ENCODE assay signal across 1 cellular context in the genomic region with DNA sequence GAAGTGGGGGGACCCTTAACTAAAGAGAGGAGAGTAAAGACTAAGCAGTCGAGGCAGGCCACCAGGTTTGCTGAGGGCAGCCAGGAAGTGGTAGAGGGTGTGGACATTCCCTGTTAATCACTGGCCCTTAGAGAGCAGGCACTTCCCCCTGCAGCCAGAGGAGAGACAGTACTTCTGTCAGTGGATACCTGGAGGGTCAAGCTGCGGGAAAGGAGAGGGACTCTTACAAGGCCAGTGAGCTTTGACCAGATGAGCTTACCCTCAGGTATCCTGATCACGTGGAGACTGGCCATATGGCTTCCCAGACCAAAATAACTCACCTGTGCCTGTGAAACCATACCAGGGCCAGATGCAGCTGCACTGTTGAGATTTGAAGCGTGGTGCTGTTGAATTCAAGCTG.
TF ChIP-seq lines count a peak whose summit lies in the region.

No MANE protein-coding gene starts in this region.

TF ChIP-seq in WTC11, 78 proteins besides CTCF, POLR2A, EP300 and RAD21:
- TF ChIP-seq, protein P1, sequence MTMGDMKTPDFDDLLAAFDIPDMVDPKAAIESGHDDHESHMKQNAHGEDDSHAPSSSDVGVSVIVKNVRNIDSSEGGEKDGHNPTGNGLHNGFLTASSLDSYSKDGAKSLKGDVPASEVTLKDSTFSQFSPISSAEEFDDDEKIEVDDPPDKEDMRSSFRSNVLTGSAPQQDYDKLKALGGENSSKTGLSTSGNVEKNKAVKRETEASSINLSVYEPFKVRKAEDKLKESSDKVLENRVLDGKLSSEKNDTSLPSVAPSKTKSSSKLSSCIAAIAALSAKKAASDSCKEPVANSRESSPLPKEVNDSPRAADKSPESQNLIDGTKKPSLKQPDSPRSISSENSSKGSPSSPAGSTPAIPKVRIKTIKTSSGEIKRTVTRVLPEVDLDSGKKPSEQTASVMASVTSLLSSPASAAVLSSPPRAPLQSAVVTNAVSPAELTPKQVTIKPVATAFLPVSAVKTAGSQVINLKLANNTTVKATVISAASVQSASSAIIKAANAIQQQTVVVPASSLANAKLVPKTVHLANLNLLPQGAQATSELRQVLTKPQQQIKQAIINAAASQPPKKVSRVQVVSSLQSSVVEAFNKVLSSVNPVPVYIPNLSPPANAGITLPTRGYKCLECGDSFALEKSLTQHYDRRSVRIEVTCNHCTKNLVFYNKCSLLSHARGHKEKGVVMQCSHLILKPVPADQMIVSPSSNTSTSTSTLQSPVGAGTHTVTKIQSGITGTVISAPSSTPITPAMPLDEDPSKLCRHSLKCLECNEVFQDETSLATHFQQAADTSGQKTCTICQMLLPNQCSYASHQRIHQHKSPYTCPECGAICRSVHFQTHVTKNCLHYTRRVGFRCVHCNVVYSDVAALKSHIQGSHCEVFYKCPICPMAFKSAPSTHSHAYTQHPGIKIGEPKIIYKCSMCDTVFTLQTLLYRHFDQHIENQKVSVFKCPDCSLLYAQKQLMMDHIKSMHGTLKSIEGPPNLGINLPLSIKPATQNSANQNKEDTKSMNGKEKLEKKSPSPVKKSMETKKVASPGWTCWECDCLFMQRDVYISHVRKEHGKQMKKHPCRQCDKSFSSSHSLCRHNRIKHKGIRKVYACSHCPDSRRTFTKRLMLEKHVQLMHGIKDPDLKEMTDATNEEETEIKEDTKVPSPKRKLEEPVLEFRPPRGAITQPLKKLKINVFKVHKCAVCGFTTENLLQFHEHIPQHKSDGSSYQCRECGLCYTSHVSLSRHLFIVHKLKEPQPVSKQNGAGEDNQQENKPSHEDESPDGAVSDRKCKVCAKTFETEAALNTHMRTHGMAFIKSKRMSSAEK (CRISPR knock-in tag; IDR thresholded peaks at IDR 0.05; ENCODE audit: borderline replicate concordance) = no peak
- TF ChIP-seq ETV6 (CRISPR knock-in tag; IDR thresholded peaks at IDR 0.05) = 0 out of 2 replicates have a peak, but pooled peaks have one; percentile 16
